Comparison of ENCODE assay signal across 24 cellular contexts in genomic region chr10:106830466-106830865, GRCh38.
"Had no signal": no experiment of that assay in that cellular context is flagged by ENCODE, and none has a peak within 500 bp of the region (broad histone marks: within the 10 kb centered on the region; RNA-seq: fewer than 3 reads in every experiment).

No MANE protein-coding gene starts in this region.

- H3K4me3 Mint-ChIP-seq: nephron; stimulated activated effector memory CD8-positive, alpha-beta T cell treated with anti-CD3 and anti-CD28 coated beads, Interleukin-12 subunit alpha, Interleukin-12 subunit beta, amount 100 ng/mL, for 72 hours had no signal

- H3K27ac ChIP-seq: dorsolateral prefrontal cortex, pancreas, suprapubic skin, thyroid gland, upper lobe of left lung, uterus had no signal

- ATAC-seq: left colon; left ventricle myocardium superior; pancreas; right cardiac atrium; stimulated activated effector memory CD8-positive, alpha-beta T cell treated with anti-CD3 and anti-CD28 coated beads, Interleukin-12 subunit alpha, Interleukin-12 subunit beta, amount 100 ng/mL, for 72 hours; stimulated activated naive CD8-positive, alpha-beta T cell treated with anti-CD3 and anti-CD28 coated beads, Interleukin-15, Interleukin-2, amounts not matched to agents 100 U/mL and 50 U/mL, for 24 hours had no signal

- H3K9me3 ChIP-seq: pancreas, suprapubic skin, thyroid gland, upper lobe of left lung, uterus had no signal

- H3K27me3 ChIP-seq: dorsolateral prefrontal cortex, pancreas, suprapubic skin, thyroid gland, upper lobe of left lung, uterus had no signal

- H3K36me3 Mint-ChIP-seq: stimulated activated effector memory CD8-positive, alpha-beta T cell treated with anti-CD3 and anti-CD28 coated beads, Interleukin-12 subunit alpha, Interleukin-12 subunit beta, amount 100 ng/mL, for 72 hours had no signal

- H3K4me1 ChIP-seq: pancreas, suprapubic skin, upper lobe of left lung, uterus had no signal

- DNase-seq: dorsolateral prefrontal cortex; effector CD8-positive, alpha-beta T cell; foreskin melanocyte; head of caudate nucleus; hippocampal formation; left colon; left ventricle myocardium superior; mesenchymal stem cell; midbrain; occipital lobe; pancreas; right cardiac atrium; stimulated activated CD4-positive, alpha-beta T cell treated with anti-CD3 and anti-CD28 coated beads, Interleukin-4, amount 100 ng/mL, for 1 hour; stimulated activated CD8-positive, alpha-beta memory T cell treated with anti-CD3 and anti-CD28 coated beads, Interleukin-4, amount 100 ng/mL, for 48 hours; stimulated activated naive CD8-positive, alpha-beta T cell treated with anti-CD3 and anti-CD28 coated beads, Interleukin-15, Interleukin-2, amounts not matched to agents 100 U/mL and 50 U/mL, for 24 hours; thyroid gland; uterus had no signal

- H3K27me3 Mint-ChIP-seq: progenitor cell of endocrine pancreas had no signal

- H3K4me1 Mint-ChIP-seq: stimulated activated effector memory CD8-positive, alpha-beta T cell treated with anti-CD3 and anti-CD28 coated beads, Interleukin-12 subunit alpha, Interleukin-12 subunit beta, amount 100 ng/mL, for 72 hours had no signal

- H3K36me3 ChIP-seq: pancreas, suprapubic skin, thyroid gland, upper lobe of left lung, uterus had no signal

- H3K4me3 ChIP-seq: dorsolateral prefrontal cortex, lung, pancreas, smooth muscle cell, suprapubic skin, thyroid gland, upper lobe of left lung, uterus had no signal

- H3K27ac Mint-ChIP-seq: nephron; progenitor cell of endocrine pancreas; stimulated activated effector memory CD8-positive, alpha-beta T cell treated with anti-CD3 and anti-CD28 coated beads, Interleukin-12 subunit alpha, Interleukin-12 subunit beta, amount 100 ng/mL, for 72 hours had no signal

- H3K9me3 Mint-ChIP-seq: nephron; stimulated activated effector memory CD8-positive, alpha-beta T cell treated with anti-CD3 and anti-CD28 coated beads, Interleukin-12 subunit alpha, Interleukin-12 subunit beta, amount 100 ng/mL, for 72 hours had no signal

- H3K4me2 ChIP-seq: smooth muscle cell had no signal
